Comparison of ENCODE assay signal across 2 cellular contexts in the genomic region with DNA sequence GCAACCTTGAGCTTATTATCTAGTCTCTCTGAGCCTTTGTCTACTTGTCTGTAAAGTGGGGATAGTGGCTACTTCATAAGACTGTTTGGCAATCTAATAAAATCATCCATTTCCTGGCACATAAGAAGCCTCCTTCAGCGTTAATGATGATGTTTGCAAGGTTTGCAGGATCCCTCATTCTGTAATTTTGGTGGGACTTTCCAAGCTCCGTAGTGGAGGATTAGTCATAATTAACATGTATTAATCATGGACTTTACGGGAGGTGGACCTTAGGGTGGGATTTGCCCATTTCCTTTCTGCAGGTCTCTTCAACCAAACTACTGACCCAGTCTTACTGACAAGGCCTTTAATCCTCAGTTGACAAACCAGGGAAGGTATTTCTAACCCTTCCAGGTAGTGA.
TF ChIP-seq lines count a peak whose summit lies in the region.

No MANE protein-coding gene starts in this region.

TF ChIP-seq in IMR-90, 13 proteins besides CTCF, POLR2A, EP300 and RAD21:
- TF ChIP-seq MAFK (IDR thresholded peaks at IDR 0.05; ENCODE audit: low read depth, low read length) (no peak), NFE2L2 (IDR thresholded peaks at IDR 0.05; ENCODE audit: low read depth, low read length) (no peak), SMC3 (IDR thresholded peaks at IDR 0.05; ENCODE audit: low read depth, low read length) (no peak), RCOR1 (IDR thresholded peaks at IDR 0.05; ENCODE audit: insufficient replicate concordance, low read length) (peak; percentile 40)

TF ChIP-seq in SK-N-SH, 30 proteins besides CTCF, POLR2A, EP300 and RAD21:
- no peak for TF ChIP-seq NFIC (IDR thresholded peaks at IDR 0.05; ENCODE audit: borderline replicate concordance)
